Comparison of ENCODE assay signal across 4 cellular contexts in genomic region chr4:99126376-99126775, GRCh38. TPM values are rescaled to one million over a fixed set of nuclear protein-coding genes. Genes with fewer than 3 reads are reported as not detected.
"Had no signal": no experiment of that assay in that cellular context is flagged by ENCODE, and none has a peak within 500 bp of the region (broad histone marks: within the 10 kb centered on the region; RNA-seq: fewer than 3 reads in every experiment).

No MANE protein-coding gene starts in this region.

- H3K4me3 ChIP-seq: GM12878 had no signal

- DNase-seq: GDM1, GF-D8 had no signal

- ATAC-seq: GM12878 had no signal

RNA-seq across cellular contexts. Expression of gene ADH4, which starts 17.7 kb away (rescaled TPM):
- total RNA-seq: G401, GM12878 had no signal
- polyA plus RNA-seq: GM12878 had no signal
